In genomic region chr10:108970016-108970415, GRCh38 we compare ENCODE assay signal across 12 cellular contexts.
DNase-seq lines count a peak whose midpoint lies in the region; TF ChIP-seq lines count a peak whose summit lies in the region.
"Had no signal": no experiment of that assay in that cellular context is flagged by ENCODE, and none has a peak within 500 bp of the region (broad histone marks: within the 10 kb centered on the region; RNA-seq: fewer than 3 reads in every experiment).

No MANE protein-coding gene starts in this region.

- H3K4me1 ChIP-seq in neural progenitor cell (no peaks in the 10 kb centered on the region), BE2C (no peaks in the 10 kb centered on the region)
- H3K4me1 ChIP-seq: Peyer's patch had no signal

- H3K36me3 ChIP-seq in neural progenitor cell (no peaks in the 10 kb centered on the region), BE2C (no peaks in the 10 kb centered on the region)
- H3K36me3 ChIP-seq: MG63, Peyer's patch had no signal

- no peaks in the 10 kb centered on the region for H3K36me3 Mint-ChIP-seq in neural progenitor cell

- no peaks in the 10 kb centered on the region for H3K4me1 Mint-ChIP-seq in neural progenitor cell

- H3K9me3 ChIP-seq in neural progenitor cell (ENCODE audit: low read depth) (no peaks in the 10 kb centered on the region), BE2C (no peaks in the 10 kb centered on the region)
- H3K9me3 ChIP-seq: MG63, Peyer's patch had no signal

- no peak overlapping the region for H3K4me3 Mint-ChIP-seq in neural progenitor cell

- H3K27me3 ChIP-seq in neural progenitor cell (no peaks in the 10 kb centered on the region), BE2C (no peaks in the 10 kb centered on the region)
- H3K27me3 ChIP-seq: MG63, Peyer's patch had no signal

- no peak overlapping the region for H3K27ac ChIP-seq in neural progenitor cell
- H3K27ac ChIP-seq: 22Rv1, Peyer's patch had no signal

- no peaks in the 10 kb centered on the region for H3F3A ChIP-seq in neural progenitor cell (ENCODE audit: low read depth)

- DNase-seq in DMS 273 (lab: John Stamatoyannopoulos, UW; ENCODE audit: unreplicated experiment) (peak; percentile 0), DMS 273 treated with DMSO at 0.1 percent for 48 hours (lab: John Stamatoyannopoulos, UW) (no peak), MV-4-11 (lab: John Stamatoyannopoulos, UW) (peak; percentile 25), dermis blood vessel endothelial cell (peak; percentile 0), neural progenitor cell (ENCODE audit: low spot score) (peak; percentile 81), NCI-H2081 treated with DMSO at 0.1 percent for 48 hours (lab: John Stamatoyannopoulos, UW) (no peak), BE2C (no peak), cortex of kidney (lab: John Stamatoyannopoulos, UW) (no peak)
- DNase-seq: activated CD4-positive, alpha-beta T cell treated with anti-CD3 and anti-CD28 coated beads for 4 hours; MG63; Peyer's patch had no signal

- H3K27ac Mint-ChIP-seq in neural progenitor cell = no peak overlapping the region

- H3K4me3 ChIP-seq in neural progenitor cell = no peak overlapping the region
- no peak overlapping the region for H3K4me3 ChIP-seq in BE2C (ENCODE audit: low read depth, low read length)
- H3K4me3 ChIP-seq: MG63, Peyer's patch had no signal

- no peaks in the 10 kb centered on the region for H4K20me1 ChIP-seq in neural progenitor cell (ENCODE audit: low read depth)

- no peak overlapping the region for H3K9ac ChIP-seq in neural progenitor cell

- H3K27me3 Mint-ChIP-seq in neural progenitor cell (ENCODE audit: insufficient read depth, low read depth) = no peaks in the 10 kb centered on the region

- H3K79me2 ChIP-seq in neural progenitor cell (ENCODE audit: low read depth) = no peaks in the 10 kb centered on the region

- no peaks in the 10 kb centered on the region for H3K9me3 Mint-ChIP-seq in neural progenitor cell

- no peak overlapping the region for H2AFZ ChIP-seq in neural progenitor cell (replicated peaks)

- TF ChIP-seq CTCF in neural progenitor cell (IDR thresholded peaks at IDR 0.05) (no peak), BE2C (IDR thresholded peaks at IDR 0.05; ENCODE audit: low read depth, low read length) (no peak)

- no peak overlapping the region for H3K4me2 ChIP-seq in neural progenitor cell

Comparison
In these comparisons a context has a peak if more than half of its experiments do, and no peak if none do; other contexts are left out.
1. DNase-seq: peak in DMS 273 (single experiment), MV-4-11 (single experiment), dermis blood vessel endothelial cell (single experiment) and neural progenitor cell (single experiment); none in DMS 273 treated with DMSO at 0.1 percent for 48 hours (single experiment), NCI-H2081 treated with DMSO at 0.1 percent for 48 hours (single experiment), BE2C (single experiment) and cortex of kidney (single experiment).